9 cellular contexts compared by ENCODE assay signal in the genomic region with DNA sequence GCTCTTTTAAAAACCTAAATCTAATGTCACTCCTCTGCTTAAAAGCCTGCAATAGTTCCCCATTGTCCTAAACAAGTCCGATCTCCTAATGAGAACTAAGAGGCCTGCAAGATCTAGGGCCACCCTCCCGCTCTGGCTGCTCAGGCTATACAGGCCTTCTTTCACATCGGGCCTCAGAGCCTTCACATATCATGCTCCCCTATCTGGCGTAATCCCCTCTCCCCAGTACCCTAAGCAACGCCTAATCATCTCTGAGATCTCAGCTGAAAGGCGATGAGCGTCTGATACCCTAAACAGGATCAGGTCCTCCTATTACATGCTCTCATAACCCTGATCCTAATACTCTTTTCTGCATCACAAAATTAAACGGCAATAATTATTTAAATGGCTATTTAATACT. TPM values are rescaled to one million over a fixed set of nuclear protein-coding genes. Genes with fewer than 3 reads are reported as not detected.
DNase-seq lines count a peak whose midpoint lies in the region; ATAC-seq and TF ChIP-seq lines count a peak whose summit lies in the region.
"Had no signal": no experiment of that assay in that cellular context is flagged by ENCODE, and none has a peak within 500 bp of the region (broad histone marks: within the 10 kb centered on the region; RNA-seq: fewer than 3 reads in every experiment).

No MANE protein-coding gene starts in this region.

- H3K27ac Mint-ChIP-seq in activated CD4-positive, alpha-beta T cell treated with anti-CD3 and anti-CD28 coated beads, Interleukin-2, amount 10 ng/mL, durations not matched to agents 7 days and 5 days = no peak overlapping the region
- no peak overlapping the region for H3K27ac Mint-ChIP-seq in activated T-helper 2 cell treated with anti-CD3 and anti-CD28 coated beads, Interferon-gamma antibody, Interleukin-2, Interleukin-4, amounts not matched to agents 10 μg/mL and 5 μg/mL and 100 μg/mL, durations not matched to agents 14 hours and 24 hours and 36 hours
- peak overlapping the region in 3 of 6 donors; percentile 13 to 53 (median 19) for H3K27ac Mint-ChIP-seq in immature natural killer cell

- CTCF ChIA-PET in activated CD4-positive, alpha-beta T cell treated with anti-CD3 and anti-CD28 coated beads, Interleukin-2, amount 10 ng/mL, durations not matched to agents 7 days and 5 days (lab: Charles Lee) = no interaction called here

- H3K4me3 Mint-ChIP-seq in activated CD4-positive, alpha-beta T cell treated with anti-CD3 and anti-CD28 coated beads, Interleukin-2, amount 10 ng/mL, durations not matched to agents 7 days and 5 days = peak overlapping the region; percentile 83
- H3K4me3 Mint-ChIP-seq in activated T-helper 2 cell treated with anti-CD3 and anti-CD28 coated beads, Interferon-gamma antibody, Interleukin-2, Interleukin-4, amounts not matched to agents 10 μg/mL and 5 μg/mL and 100 μg/mL, durations not matched to agents 14 hours and 24 hours and 36 hours (ENCODE audit: low read depth) = peak overlapping the region; percentile 89
- peak overlapping the region; percentile 88 to 92 (median 92) for H3K4me3 Mint-ChIP-seq in immature natural killer cell

- no peak for ATAC-seq in HG03432 (IDR thresholded peaks at IDR 0.05; ENCODE audit: unreplicated experiment)
- ATAC-seq in HG03045 (IDR thresholded peaks at IDR 0.05; ENCODE audit: unreplicated experiment) = no peak
- no peak for ATAC-seq in GM21381 (IDR thresholded peaks at IDR 0.05; ENCODE audit: unreplicated experiment)

- H3K4me3 ChIP-seq in testis = peak overlapping the region; percentile 90

- H3K4me1 ChIP-seq in testis = peaks cover 41% of the 10 kb centered on the region

- TF ChIP-seq CTCF in testis (IDR thresholded peaks at IDR 0.05) = no peak

- peak overlapping the region; percentile 97 to 98 for H3K27ac ChIP-seq in testis

- intact Hi-C loops in activated T-helper 2 cell treated with anti-CD3 and anti-CD28 coated beads, Interferon-gamma antibody, Interleukin-2, Interleukin-4, amounts not matched to agents 10 μg/mL and 5 μg/mL and 100 μg/mL, durations not matched to agents 14 hours and 24 hours and 36 hours (cut with micrococcal nuclease) = loop anchor here (5.0 to 10.0 kb wide), 2 partner anchors 310 to 342 kb away; a partner anchor contains a TSS
- intact Hi-C loops in testis (cut with DNase I; ENCODE audit: low total_unique reads) = no loop called here

- H3K27me3 Mint-ChIP-seq in activated CD4-positive, alpha-beta T cell treated with anti-CD3 and anti-CD28 coated beads, Interleukin-2, amount 10 ng/mL, durations not matched to agents 7 days and 5 days = no peaks in the 10 kb centered on the region
- H3K27me3 Mint-ChIP-seq in activated T-helper 2 cell treated with anti-CD3 and anti-CD28 coated beads, Interferon-gamma antibody, Interleukin-2, Interleukin-4, amounts not matched to agents 10 μg/mL and 5 μg/mL and 100 μg/mL, durations not matched to agents 14 hours and 24 hours and 36 hours (ENCODE audit: low read depth) = no peaks in the 10 kb centered on the region
- no peaks in the 10 kb centered on the region for H3K27me3 Mint-ChIP-seq in immature natural killer cell (ENCODE audit: low read depth in 3 of 3)

- no peak for DNase-seq in activated CD4-positive, alpha-beta T cell treated with anti-CD3 and anti-CD28 coated beads, Interleukin-2, amount 10 ng/mL, durations not matched to agents 7 days and 5 days
- DNase-seq in activated CD4-positive, alpha-beta T cell treated with anti-CD3 and anti-CD28 coated beads, Interleukin-2, amount 50 U/mL, for 48 hours = no peak
- no peak for DNase-seq in activated T-helper 2 cell treated with anti-CD3 and anti-CD28 coated beads, Interferon-gamma antibody, Interleukin-2, Interleukin-4, amounts not matched to agents 10 μg/mL and 5 μg/mL and 100 μg/mL, durations not matched to agents 14 hours and 24 hours and 36 hours (ENCODE audit: low spot score)
- DNase-seq in immature natural killer cell (no peak), testis (peak; percentile 51)
- DNase-seq: stimulated activated CD4-positive, alpha-beta T cell treated with anti-CD3 and anti-CD28 coated beads, Interleukin-4, amount 100 ng/mL, for 24 hours had no signal

- WGBS in testis, 2 donors = 24 to 26% methylated on average over 8 of the region's 8 CpGs

- no peaks in the 10 kb centered on the region for H3K27me3 ChIP-seq in testis

- POLR2A ChIA-PET in activated CD4-positive, alpha-beta T cell treated with anti-CD3 and anti-CD28 coated beads, Interleukin-2, amount 10 ng/mL, durations not matched to agents 7 days and 5 days (lab: Charles Lee) = no interaction called here

- H3K36me3 ChIP-seq in testis (ENCODE audit: low read depth, missing control alignments) = no peaks in the 10 kb centered on the region

- no peaks in the 10 kb centered on the region for H3K36me3 Mint-ChIP-seq in activated CD4-positive, alpha-beta T cell treated with anti-CD3 and anti-CD28 coated beads, Interleukin-2, amount 10 ng/mL, durations not matched to agents 7 days and 5 days (ENCODE audit: low read depth)
- H3K36me3 Mint-ChIP-seq in activated T-helper 2 cell treated with anti-CD3 and anti-CD28 coated beads, Interferon-gamma antibody, Interleukin-2, Interleukin-4, amounts not matched to agents 10 μg/mL and 5 μg/mL and 100 μg/mL, durations not matched to agents 14 hours and 24 hours and 36 hours (ENCODE audit: low read depth) = peaks cover 8% of the 10 kb centered on the region
- H3K36me3 Mint-ChIP-seq in immature natural killer cell = no peaks in the 10 kb centered on the region

- no peak for TF ChIP-seq POLR2A in testis (IDR thresholded peaks at IDR 0.05)

- peaks cover 56% of the 10 kb centered on the region for H3K4me1 Mint-ChIP-seq in activated CD4-positive, alpha-beta T cell treated with anti-CD3 and anti-CD28 coated beads, Interleukin-2, amount 10 ng/mL, durations not matched to agents 7 days and 5 days
- peaks cover 50% of the 10 kb centered on the region for H3K4me1 Mint-ChIP-seq in activated T-helper 2 cell treated with anti-CD3 and anti-CD28 coated beads, Interferon-gamma antibody, Interleukin-2, Interleukin-4, amounts not matched to agents 10 μg/mL and 5 μg/mL and 100 μg/mL, durations not matched to agents 14 hours and 24 hours and 36 hours (ENCODE audit: low read depth)
- peaks cover 24 to 44% of the 10 kb centered on the region in 2 donors for H3K4me1 Mint-ChIP-seq in immature natural killer cell

- no peaks in the 10 kb centered on the region for H3K9me3 ChIP-seq in testis

- no peaks in the 10 kb centered on the region for H3K9me3 Mint-ChIP-seq in activated CD4-positive, alpha-beta T cell treated with anti-CD3 and anti-CD28 coated beads, Interleukin-2, amount 10 ng/mL, durations not matched to agents 7 days and 5 days
- no peaks in the 10 kb centered on the region for H3K9me3 Mint-ChIP-seq in activated T-helper 2 cell treated with anti-CD3 and anti-CD28 coated beads, Interferon-gamma antibody, Interleukin-2, Interleukin-4, amounts not matched to agents 10 μg/mL and 5 μg/mL and 100 μg/mL, durations not matched to agents 14 hours and 24 hours and 36 hours
- no peaks in the 10 kb centered on the region for H3K9me3 Mint-ChIP-seq in immature natural killer cell

RNA-seq across cellular contexts. Expression of a gene that starts 1.8 kb away (rescaled TPM):
- 1 to 10 TPM; 8.1 to 8.7 TPM for total RNA-seq in activated CD4-positive, alpha-beta T cell treated with anti-CD3 and anti-CD28 coated beads, Interleukin-2, amount 10 ng/mL, durations not matched to agents 7 days and 5 days
- total RNA-seq in activated T-helper 2 cell treated with anti-CD3 and anti-CD28 coated beads, Interferon-gamma antibody, Interleukin-2, Interleukin-4, amounts not matched to agents 10 μg/mL and 5 μg/mL and 100 μg/mL, durations not matched to agents 14 hours and 24 hours and 36 hours = 19.3 and 22.7 TPM in 2 replicates
- polyA plus RNA-seq in immature natural killer cell (1 to 10 TPM; 1.5 to 3.9 (median 2.8) TPM), testis (ENCODE audit: insufficient read depth, low read depth, low replicate concordance) (37.6 TPM)
- 10 to 100 TPM; 58.8 to 59.6 TPM for total RNA-seq in testis
